ENCODE assay signal across 7 cellular contexts in genomic region chrX:138026211-138026610, GRCh38.
DNase-seq lines count a peak whose midpoint lies in the region; ATAC-seq and TF ChIP-seq lines count a peak whose summit lies in the region.

No MANE protein-coding gene starts in this region.

- ATAC-seq in GM18519 (IDR thresholded peaks at IDR 0.05; ENCODE audit: low FRiP score, unreplicated experiment) (peak; percentile 71), HG03342 (IDR thresholded peaks at IDR 0.05; ENCODE audit: unreplicated experiment) (peak; percentile 86), HG02763 (IDR thresholded peaks at IDR 0.05; ENCODE audit: unreplicated experiment) (no peak)

- peak; percentile 8; the same call in 1 of the 2 replicates for TF ChIP-seq CTCF in WI38 (IDR thresholded peaks at IDR 0.05; ENCODE audit: low read depth, low read length)

- no peak overlapping the region for H3K4me3 ChIP-seq in WI38 (ENCODE audit: low read depth, low read length)

- DNase-seq in pons (ENCODE audit: low spot score) (peak; percentile 1), NCI-H226 (no peak), RPMI8226 (no peak)
